In the genomic region with DNA sequence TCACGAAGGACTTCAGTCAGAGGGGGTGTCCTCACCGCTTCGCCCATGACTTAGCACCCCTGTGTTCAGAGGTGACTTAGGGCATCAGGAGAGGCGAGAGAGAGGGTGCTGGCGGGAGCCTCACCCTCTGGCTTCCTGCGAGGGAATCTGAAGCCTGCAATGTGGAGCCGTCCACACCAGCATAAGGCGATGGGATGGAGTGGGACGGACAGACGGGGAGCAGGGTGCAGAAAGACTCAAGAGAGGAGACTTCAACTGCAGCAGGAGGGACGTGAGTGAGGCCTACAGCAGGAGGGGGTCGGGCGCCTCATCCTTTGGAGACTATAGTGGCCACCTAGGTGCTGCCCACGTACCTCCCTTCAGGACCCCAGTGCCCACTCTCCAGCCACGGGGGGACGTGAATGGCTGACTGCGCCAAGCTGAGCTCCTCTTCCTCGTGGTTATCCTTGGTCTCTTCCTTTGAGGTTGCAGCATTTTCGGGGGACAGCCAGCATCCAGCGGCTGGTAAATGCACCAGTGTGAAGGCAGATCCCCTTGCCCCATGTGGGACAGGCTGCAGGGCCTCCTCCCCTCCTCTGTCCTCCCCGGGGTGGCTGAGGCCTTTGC, we compare ENCODE assay signal across 32 cellular contexts. TPM values are rescaled to one million over a fixed set of nuclear protein-coding genes. Genes with fewer than 3 reads are reported as not detected.
"Had no signal": no experiment of that assay in that cellular context is flagged by ENCODE, and none has a peak within 500 bp of the region (broad histone marks: within the 10 kb centered on the region; RNA-seq: fewer than 3 reads in every experiment).

No MANE protein-coding gene starts in this region.

- H3K9me3 Mint-ChIP-seq: activated naive CD4-positive, alpha-beta T cell treated with anti-CD3 and anti-CD28 coated beads, Interleukin-2, amount 50 U/mL, for 72 hours; activated T-cell treated with anti-CD3 and anti-CD28 coated beads, Interleukin-2, amount 50 U/mL, for 72 hours; stimulated activated effector memory CD8-positive, alpha-beta T cell treated with anti-CD3 and anti-CD28 coated beads, Interleukin-12 subunit alpha, Interleukin-12 subunit beta, amount 100 ng/mL, for 72 hours; stimulated activated naive CD8-positive, alpha-beta T cell treated with anti-CD3 and anti-CD28 coated beads, Interleukin-15, Interleukin-2, amounts not matched to agents 100 ng/mL and 50 ng/mL, for 24 hours; T-helper 2 cell treated with Interferon-gamma antibody and Interleukin-4, amounts not matched to agents 5 μg/mL and 100 μg/mL, for 36 hours; type B pancreatic cell had no signal

- H3K27me3 ChIP-seq: cardiac muscle cell, foreskin keratinocyte, sigmoid colon, uterus had no signal

- FAIRE-seq: small intestine had no signal

- DNase-seq: activated CD4-positive, alpha-beta T cell treated with anti-CD3 and anti-CD28 coated beads for 4 hours; activated CD4-positive, alpha-beta T cell treated with anti-CD3 and anti-CD28 coated beads, Interleukin-2, amount 50 U/mL, for 4 hours; activated naive CD4-positive, alpha-beta T cell; activated T-cell treated with anti-CD3 and anti-CD28 coated beads for 4 hours; activated T-cell treated with anti-CD3 and anti-CD28 coated beads, Interleukin-2, amount 50 U/mL, for 72 hours; anterior cingulate cortex; cortex of kidney; endodermal cell; foreskin keratinocyte; heart right ventricle; left lung; naive B cell; occipital lobe; retina; sigmoid colon; small intestine; stimulated activated CD4-positive, alpha-beta T cell treated with anti-CD3 and anti-CD28 coated beads, Interleukin-4, amount 100 ng/mL, for 24 hours; T-helper 1 cell; uterus had no signal

- H3K27ac ChIP-seq: cardiac muscle cell, esophagus muscularis mucosa, foreskin keratinocyte, heart right ventricle, left lung, sigmoid colon, uterus had no signal

- H3K36me3 ChIP-seq: cardiac muscle cell, esophagus muscularis mucosa, heart right ventricle, left lung, sigmoid colon, uterus had no signal

- H3K4me3 ChIP-seq: cardiac muscle cell, esophagus muscularis mucosa, heart right ventricle, left lung, sigmoid colon, uterus had no signal

- H3K9me3 ChIP-seq: esophagus muscularis mucosa, heart right ventricle, left lung, sigmoid colon, uterus had no signal

- H3K4me3 Mint-ChIP-seq: activated T-cell treated with anti-CD3 and anti-CD28 coated beads, Interleukin-2, amount 50 U/mL, for 72 hours; brain; endodermal cell; naive B cell; stimulated activated effector memory CD8-positive, alpha-beta T cell treated with anti-CD3 and anti-CD28 coated beads, Interleukin-12 subunit alpha, Interleukin-12 subunit beta, amount 100 ng/mL, for 72 hours; stimulated activated naive CD8-positive, alpha-beta T cell treated with anti-CD3 and anti-CD28 coated beads, Interleukin-15, Interleukin-2, amounts not matched to agents 100 ng/mL and 50 ng/mL, for 24 hours; T-helper 2 cell treated with Interferon-gamma antibody and Interleukin-4, amounts not matched to agents 5 μg/mL and 100 μg/mL, for 36 hours; type B pancreatic cell had no signal

- H3K36me3 Mint-ChIP-seq: activated naive CD4-positive, alpha-beta T cell treated with anti-CD3 and anti-CD28 coated beads, Interleukin-2, amount 50 U/mL, for 72 hours; brain; naive B cell; stimulated activated effector memory CD8-positive, alpha-beta T cell treated with anti-CD3 and anti-CD28 coated beads, Interleukin-12 subunit alpha, Interleukin-12 subunit beta, amount 100 ng/mL, for 72 hours; type B pancreatic cell had no signal

- H3K4me1 ChIP-seq: left lung had no signal

- H3K27ac Mint-ChIP-seq: activated naive CD4-positive, alpha-beta T cell treated with anti-CD3 and anti-CD28 coated beads, Interleukin-2, amount 50 U/mL, for 72 hours; activated T-cell treated with anti-CD3 and anti-CD28 coated beads, Interleukin-2, amount 50 U/mL, for 72 hours; endodermal cell; stimulated activated effector memory CD8-positive, alpha-beta T cell treated with anti-CD3 and anti-CD28 coated beads, Interleukin-12 subunit alpha, Interleukin-12 subunit beta, amount 100 ng/mL, for 72 hours; stimulated activated naive CD8-positive, alpha-beta T cell treated with anti-CD3 and anti-CD28 coated beads, Interleukin-15, Interleukin-2, amounts not matched to agents 100 ng/mL and 50 ng/mL, for 24 hours; T-helper 2 cell treated with Interferon-gamma antibody and Interleukin-4, amounts not matched to agents 5 μg/mL and 100 μg/mL, for 36 hours; type B pancreatic cell had no signal

- ATAC-seq: activated naive CD4-positive, alpha-beta T cell treated with anti-CD3 and anti-CD28 coated beads, Interleukin-2, amount 50 U/mL, for 72 hours; activated T-cell treated with anti-CD3 and anti-CD28 coated beads, Interleukin-2, amount 50 U/mL, for 72 hours; foreskin keratinocyte; left lung; stimulated activated effector memory CD8-positive, alpha-beta T cell treated with anti-CD3 and anti-CD28 coated beads, Interleukin-12 subunit alpha, Interleukin-12 subunit beta, amount 100 ng/mL, for 72 hours had no signal

RNA-seq across cellular contexts. Expression of a gene that starts 26.9 kb away (rescaled TPM):
- total RNA-seq: activated naive CD4-positive, alpha-beta T cell treated with anti-CD3 and anti-CD28 coated beads, Interleukin-2, amount 50 U/mL, for 72 hours; activated T-cell treated with anti-CD3 and anti-CD28 coated beads, Interleukin-2, amount 50 U/mL, for 72 hours; cardiac muscle cell; cerebellum; endodermal cell; esophagus muscularis mucosa; foreskin keratinocyte; heart right ventricle; left lung; lung microvascular endothelial cell; occipital lobe; sigmoid colon; subcutaneous adipose tissue; uterus had no signal
- polyA plus RNA-seq: adipose tissue, foreskin keratinocyte, heart right ventricle, neural cell had no signal
